In genomic region chr12:63010698-63011097, GRCh38 we compare ENCODE assay signal across 6 cellular contexts.
"Had no signal": no experiment of that assay in that cellular context is flagged by ENCODE, and none has a peak within 500 bp of the region (broad histone marks: within the 10 kb centered on the region; RNA-seq: fewer than 3 reads in every experiment).

No MANE protein-coding gene starts in this region.

- H3K36me3 Mint-ChIP-seq: IgD-negative memory B cell had no signal

- DNase-seq: IMR-90, KBM-7, KG1 had no signal

- H3K4me1 Mint-ChIP-seq: IgD-negative memory B cell had no signal

- H3K27ac Mint-ChIP-seq: IgD-negative memory B cell had no signal

- H3K4me3 Mint-ChIP-seq: IgD-negative memory B cell had no signal

- H3K9me3 Mint-ChIP-seq: IgD-negative memory B cell had no signal

- ATAC-seq: HepG2, K562 had no signal
